Comparison of ENCODE assay signal across 30 cellular contexts in genomic region chr19:474126-475078, GRCh38. TPM values are rescaled to one million over a fixed set of nuclear protein-coding genes. Genes with fewer than 3 reads are reported as not detected.
DNase-seq lines count a peak whose midpoint lies in the region; ATAC-seq, FAIRE-seq and TF ChIP-seq lines count a peak whose summit lies in the region.
"Had no signal": no experiment of that assay in that cellular context is flagged by ENCODE, and none has a peak within 500 bp of the region (broad histone marks: within the 10 kb centered on the region; RNA-seq: fewer than 3 reads in every experiment).

No MANE protein-coding gene starts in this region.

- H3K4me3 ChIP-seq in K562 (no peak overlapping the region), heart right ventricle (peak overlapping the region in 8 of 10 donors; percentile 0 to 34 (median 20))
- H3K4me3 ChIP-seq: GM23248, SJCRH30, skin epidermis, thoracic aorta had no signal

- TF ChIP-seq CTCF in K562 (IDR thresholded peaks at IDR 0.05 in 2 of 3, conservative IDR thresholded peaks at IDR 0.05 in 1 of 3; ENCODE audit: insufficient read depth in 2 of 3, low read depth in 1 of 3, low read length in 3 of 3) (no peak), heart right ventricle (IDR thresholded peaks at IDR 0.05) (peak in 2 of 9 donors; percentile 13 to 26)

- H3K36me3 ChIP-seq in K562 (ENCODE audit: control insufficient read depth, insufficient read depth, low read length) (no peaks in the 10 kb centered on the region), heart right ventricle (no peaks in the 10 kb centered on the region)
- H3K36me3 ChIP-seq: SJCRH30, thoracic aorta had no signal

- no peak for TF ChIP-seq RAD21 in K562 (CRISPR knock-in tag; conservative IDR thresholded peaks at IDR 0.05 in 1 of 2, IDR thresholded peaks at IDR 0.05 in 1 of 2)

- no peak for FAIRE-seq in K562 (lab: Jason Lieb, UNC)
- FAIRE-seq: HTR-8/SVneo, kidney, TTC549 had no signal

- in situ Hi-C loops in K562 (cut with MboI), result no loop called here

- H3K27me3 ChIP-seq in K562 (ENCODE audit: control insufficient read depth in 2 of 2, insufficient read depth in 2 of 2, low read length in 2 of 2), result peaks cover 0 to 23% of the 10 kb centered on the region in 2 experiments; a peak in 2 of 5 replicates
- H3K27me3 ChIP-seq in heart right ventricle, result peaks cover 0 to 3% (median 0%) of the 10 kb centered on the region in 7 donors
- H3K27me3 ChIP-seq: SJCRH30 had no signal

- intact Hi-C loops in K562 (cut with micrococcal nuclease), result no loop called here
- intact Hi-C loops in heart right ventricle (cut with DNase I), result loop anchor here in 3 of 10 donors (5.0 to 10.0 kb wide), 3 partner anchors 90 to 100 kb away; a partner anchor contains a TSS

- no peaks in the 10 kb centered on the region for H3K9me3 Mint-ChIP-seq in stimulated activated effector memory CD8-positive, alpha-beta T cell treated with anti-CD3 and anti-CD28 coated beads, Interleukin-12 subunit alpha, Interleukin-12 subunit beta, amount 100 ng/mL, for 72 hours
- H3K9me3 Mint-ChIP-seq: activated naive CD4-positive, alpha-beta T cell treated with anti-CD3 and anti-CD28 coated beads, Interleukin-2, amount 10 ng/mL, durations not matched to agents 7 days and 5 days; activated T-cell treated with anti-CD3 and anti-CD28 coated beads, Interleukin-2, amount 50 U/mL, for 24 hours; CD4-positive, alpha-beta memory T cell; nephron had no signal

- no peaks in the 10 kb centered on the region for H3K9me3 ChIP-seq in K562 (replicated peaks; ENCODE audit: control insufficient read depth, insufficient read depth, low read depth, low read length)
- H3K9me3 ChIP-seq in heart right ventricle, result no peaks in the 10 kb centered on the region
- H3K9me3 ChIP-seq: SJCRH30, thoracic aorta had no signal

- H3K9ac ChIP-seq in K562 (ENCODE audit: insufficient read depth in 1 of 2, low read depth in 2 of 2, low read length in 2 of 2), result peak overlapping the region in 1 of 2 experiments; percentile 26; a peak in 1 of 4 replicates
- H3K9ac ChIP-seq: GM23248 had no signal

- H3K4me3 Mint-ChIP-seq in stimulated activated effector memory CD8-positive, alpha-beta T cell treated with anti-CD3 and anti-CD28 coated beads, Interleukin-12 subunit alpha, Interleukin-12 subunit beta, amount 100 ng/mL, for 72 hours, result no peak overlapping the region
- H3K4me3 Mint-ChIP-seq: activated naive CD4-positive, alpha-beta T cell treated with anti-CD3 and anti-CD28 coated beads, Interleukin-2, amount 10 ng/mL, durations not matched to agents 7 days and 5 days; activated T-cell treated with anti-CD3 and anti-CD28 coated beads, Interleukin-2, amount 50 U/mL, for 24 hours; CD4-positive, alpha-beta memory T cell; nephron; stimulated activated naive B cell treated with anti-CD40 and anti-IgM and Interleukin-4, amounts not matched to agents 10 μg/mL and 1 μg/mL and 100 μg/mL, for 72 hours had no signal

- POLR2A ChIA-PET in K562 (lab: Yijun Ruan, JAX), result interaction anchor here (0.6 kb wide), 2 partner anchors 76 to 132 kb away, joined by 3 read pairs; no protein-coding TSS in a partner anchor

- no peaks in the 10 kb centered on the region for H3K79me2 ChIP-seq in K562 (ENCODE audit: control insufficient read depth, insufficient read depth, low read length)

- H3K9me1 ChIP-seq in K562 (ENCODE audit: control insufficient read depth, insufficient read depth, low read length), result no peaks in the 10 kb centered on the region

- no peaks in the 10 kb centered on the region for H3K4me1 Mint-ChIP-seq in stimulated activated effector memory CD8-positive, alpha-beta T cell treated with anti-CD3 and anti-CD28 coated beads, Interleukin-12 subunit alpha, Interleukin-12 subunit beta, amount 100 ng/mL, for 72 hours
- H3K4me1 Mint-ChIP-seq: activated naive CD4-positive, alpha-beta T cell treated with anti-CD3 and anti-CD28 coated beads, Interleukin-2, amount 10 ng/mL, durations not matched to agents 7 days and 5 days had no signal

- H3K36me3 Mint-ChIP-seq in stimulated activated effector memory CD8-positive, alpha-beta T cell treated with anti-CD3 and anti-CD28 coated beads, Interleukin-12 subunit alpha, Interleukin-12 subunit beta, amount 100 ng/mL, for 72 hours, result no peaks in the 10 kb centered on the region
- H3K36me3 Mint-ChIP-seq: activated naive CD4-positive, alpha-beta T cell treated with anti-CD3 and anti-CD28 coated beads, Interleukin-2, amount 10 ng/mL, durations not matched to agents 7 days and 5 days; CD4-positive, alpha-beta memory T cell had no signal

- H3K4me2 ChIP-seq in K562 (ENCODE audit: insufficient read depth, low read length), result no peak overlapping the region

- H3K4me1 ChIP-seq in K562 (replicated peaks in 1 of 2; ENCODE audit: control insufficient read depth in 2 of 2, insufficient read depth in 2 of 2, low read length in 2 of 2), result peaks cover 0 to 39% of the 10 kb centered on the region in 2 experiments; a peak in 3 of 5 replicates
- peaks cover 0 to 14% (median 8%) of the 10 kb centered on the region in 9 donors for H3K4me1 ChIP-seq in heart right ventricle
- H3K4me1 ChIP-seq: SJCRH30 had no signal

- no peak overlapping the region for H3K27ac Mint-ChIP-seq in stimulated activated effector memory CD8-positive, alpha-beta T cell treated with anti-CD3 and anti-CD28 coated beads, Interleukin-12 subunit alpha, Interleukin-12 subunit beta, amount 100 ng/mL, for 72 hours
- H3K27ac Mint-ChIP-seq: activated naive CD4-positive, alpha-beta T cell treated with anti-CD3 and anti-CD28 coated beads, Interleukin-2, amount 10 ng/mL, durations not matched to agents 7 days and 5 days; activated T-cell treated with anti-CD3 and anti-CD28 coated beads, Interleukin-2, amount 50 U/mL, for 24 hours; CD4-positive, alpha-beta memory T cell; nephron; progenitor cell of endocrine pancreas; stimulated activated naive B cell treated with anti-CD40 and anti-IgM and Interleukin-4, amounts not matched to agents 10 μg/mL and 1 μg/mL and 100 μg/mL, for 72 hours had no signal

- WGBS in K562 (ENCODE audit: insufficient coverage, low coverage, missing lambda C conversion rate), result 36% methylated on average over 46 of the region's 57 CpGs
- 52 to 65% methylated on average over 57 of the region's 57 CpGs for WGBS in heart right ventricle, 2 donors

- CTCF ChIA-PET in K562 (lab: Yijun Ruan, JAX; ENCODE audit: low intra/inter-chr PET ratio), result no interaction called here

- no peak for TF ChIP-seq POLR2A in K562 (conservative IDR thresholded peaks at IDR 0.05)

- no peak overlapping the region for H3K27ac ChIP-seq in K562 (ENCODE audit: extremely low read depth, low read depth, low read length)
- H3K27ac ChIP-seq in heart right ventricle, result peak overlapping the region in 9 of 10 donors; percentile 42 to 85 (median 67)
- H3K27ac ChIP-seq: GM23248, SJCRH30, skin epidermis, thoracic aorta had no signal

- no peaks in the 10 kb centered on the region; the same call in 1 of the 2 replicates for H4K20me1 ChIP-seq in K562 (replicated peaks; ENCODE audit: control insufficient read depth, insufficient read depth, low read length)

- DNase-seq in K562 (ENCODE audit: extremely low read depth in 1 of 4, low spot score in 3 of 4), result no peak
- DNase-seq in heart right ventricle, result peak; percentile 32 to 61
- peak; percentile 18 to 46 for DNase-seq in lung microvascular endothelial cell (ENCODE audit: low read depth in 2 of 2)
- no peak for DNase-seq in stimulated activated effector memory CD8-positive, alpha-beta T cell treated with anti-CD3 and anti-CD28 coated beads, Interleukin-12 subunit alpha, Interleukin-12 subunit beta, amount 100 ng/mL, for 72 hours (ENCODE audit: low spot score in 2 of 2)
- DNase-seq in cerebellum (ENCODE audit: low spot score), result no peak
- DNase-seq: activated CD4-positive, CD25-positive, alpha-beta regulatory T cell treated with anti-CD3 and anti-CD28 coated beads, Interleukin-2, amount 50 U/mL, for 72 hours; activated CD8-positive, alpha-beta memory T cell treated with anti-CD3 and anti-CD28 coated beads for 24 hours; activated naive CD4-positive, alpha-beta T cell treated with anti-CD3 and anti-CD28 coated beads, Interleukin-2, amount 10 ng/mL, durations not matched to agents 7 days and 5 days; activated T-cell treated with anti-CD3 and anti-CD28 coated beads, Interleukin-2, amount 50 U/mL, for 24 hours; CD4-positive, alpha-beta memory T cell; central memory CD4-positive, alpha-beta T cell; DMS 273 treated with DMSO at 0.1 percent for 48 hours; foreskin fibroblast; GM23248; kidney; NCI-H1048; NCI-H187; NCI-H82; OCI-M1; SJCRH30; stimulated activated naive B cell treated with anti-CD40 and anti-IgM and Interleukin-4, amounts not matched to agents 10 μg/mL and 1 μg/mL and 100 μg/mL, for 72 hours; T-helper 1 cell had no signal

- no peak overlapping the region for H2AFZ ChIP-seq in K562 (ENCODE audit: low read depth, low read length)
- H2AFZ ChIP-seq: GM23248 had no signal

- no peak for TF ChIP-seq EP300 in K562 (IDR thresholded peaks at IDR 0.05; ENCODE audit: low read length)

- no TSS peak for BruUV-seq in K562 (replicated peaks; lab: Mats Ljungman, UMichigan)

- ATAC-seq in K562 (peak; percentile 39), heart right ventricle (peak; percentile 53 to 90 (median 76)), HG02981 (IDR thresholded peaks at IDR 0.05; ENCODE audit: unreplicated experiment) (no peak), HG02588 (IDR thresholded peaks at IDR 0.05; ENCODE audit: unreplicated experiment) (no peak)
- peak; percentile 38 for ATAC-seq in stimulated activated effector memory CD8-positive, alpha-beta T cell treated with anti-CD3 and anti-CD28 coated beads, Interleukin-12 subunit alpha, Interleukin-12 subunit beta, amount 100 ng/mL, for 72 hours

RNA-seq across cellular contexts. Expression of gene SHC2, which starts 13.6 kb away (rescaled TPM):
- 0.86 and 2.4 TPM in 2 replicates for total RNA-seq in K562 (2011; cell fraction: chromatin; rRNA removed; ENCODE audit: low replicate concordance)
- 1.1 and 1.3 TPM in 2 replicates for total RNA-seq in K562 (2011; cell fraction: nucleolus; rRNA removed)
- 0.88 and 1.6 TPM in 2 replicates for total RNA-seq in K562 (2011; cell fraction: nucleoplasm; rRNA removed)
- total RNA-seq in K562 (2014; rRNA removed) (0.14 TPM in 1 of 2 replicates, not detected in the other), K562 (2014; rRNA removed; fragmentation: Illumina TruSeq; extraction: Trizol) (not detected in 2 replicates), K562 (2015; rRNA removed; fragmentation: Illumina TruSeq; extraction: Trizol) (not detected in 2 replicates), K562 (2021) (0.16 and 0.20 TPM in 2 replicates), heart right ventricle (10 to 100 TPM in 9 of 10 donors, 1 to 10 TPM in 1; 7.7 to 16.3 (median 12.4) TPM), lung microvascular endothelial cell (4.4 and 28.4 TPM in 2 replicates), cerebellum (7.3 TPM)
- polyA plus RNA-seq in K562 (2011; rRNA removed) (0.36 and 1.3 TPM in 2 replicates), K562 (2014; fragmentation: Illumina TruSeq; extraction: Trizol) (not detected in 2 replicates), K562 (2014; fragmentation: Nextera tagmentation; extraction: Ambion mirVana) (not detected), K562 (2014; rRNA removed) (0.15 TPM in 1 of 2 replicates, not detected in the other), heart right ventricle (10 to 100 TPM; 11.2 to 33.5 TPM)
- polyA plus RNA-seq in K562 (2011; cell fraction: cytosol; rRNA removed), result 0.49 and 0.64 TPM in 2 replicates
- 7.4 and 7.9 TPM in 2 replicates for polyA plus RNA-seq in K562 (2011; cell fraction: nucleus; rRNA removed)
- 0.16 and 2.0 TPM in 2 replicates for polyA plus RNA-seq in K562 (2012)
- polyA minus RNA-seq in K562 (2011; rRNA and poly(A)+ RNA removed), result 0.36 and 0.53 TPM in 2 replicates
- polyA minus RNA-seq in K562 (2011; cell fraction: cytosol; rRNA and poly(A)+ RNA removed), result 0.55 and 0.76 TPM in 2 replicates
- 0.89 and 0.94 TPM in 2 replicates for polyA minus RNA-seq in K562 (2011; cell fraction: nucleus; rRNA and poly(A)+ RNA removed)
- total RNA-seq: GM23248 had no signal
- polyA plus RNA-seq: CD4-positive, alpha-beta memory T cell; GM23248 had no signal

RNA-seq across cellular contexts. Expression of gene MADCAM1, which starts 21.9 kb away (rescaled TPM):
- total RNA-seq in K562 (2011; cell fraction: chromatin; rRNA removed; ENCODE audit: low replicate concordance), result not detected in 2 replicates
- 0.79 and 1.0 TPM in 2 replicates for total RNA-seq in K562 (2011; cell fraction: nucleolus; rRNA removed)
- not detected in 2 replicates for total RNA-seq in K562 (2011; cell fraction: nucleoplasm; rRNA removed)
- total RNA-seq in K562 (2014; rRNA removed), result 0.09 and 0.20 TPM in 2 replicates
- not detected in 2 replicates for total RNA-seq in K562 (2014; rRNA removed; fragmentation: Illumina TruSeq; extraction: Trizol)
- not detected in 2 replicates for total RNA-seq in K562 (2015; rRNA removed; fragmentation: Illumina TruSeq; extraction: Trizol)
- total RNA-seq in K562 (2021), result 0.09 TPM in 1 of 2 replicates, not detected in the other
- 0.05 TPM in 1 of 2 replicates, not detected in the other for polyA plus RNA-seq in K562 (2011; rRNA removed)
- polyA plus RNA-seq in K562 (2011; cell fraction: cytosol; rRNA removed), result 0.12 TPM in 1 of 2 replicates, not detected in the other
- 0.18 and 0.40 TPM in 2 replicates for polyA plus RNA-seq in K562 (2011; cell fraction: nucleus; rRNA removed)
- polyA plus RNA-seq in K562 (2012), result 0.27 and 0.82 TPM in 2 replicates
- polyA plus RNA-seq in K562 (2014; fragmentation: Illumina TruSeq; extraction: Trizol), result not detected in 2 replicates
- polyA plus RNA-seq in K562 (2014; fragmentation: Nextera tagmentation; extraction: Ambion mirVana), result not detected
- polyA plus RNA-seq in K562 (2014; rRNA removed), result 0.12 and 0.36 TPM in 2 replicates
- not detected in 2 replicates for polyA minus RNA-seq in K562 (2011; rRNA and poly(A)+ RNA removed)
- not detected in 2 replicates for polyA minus RNA-seq in K562 (2011; cell fraction: cytosol; rRNA and poly(A)+ RNA removed)
- polyA minus RNA-seq in K562 (2011; cell fraction: nucleus; rRNA and poly(A)+ RNA removed), result 0.22 TPM in 1 of 2 replicates, not detected in the other
- under 1 TPM in 9 of 10 donors, not detected in 1; 0.14 to 0.71 (median 0.17) TPM for total RNA-seq in heart right ventricle
- under 1 TPM; 0.09 to 0.80 TPM for polyA plus RNA-seq in heart right ventricle
- total RNA-seq in lung microvascular endothelial cell, result under 0.01 TPM in 1 of 2 replicates, not detected in the other
- total RNA-seq in cerebellum, result 2.7 TPM

RNA-seq across cellular contexts. Expression of gene TPGS1, which starts 32.9 kb away (rescaled TPM):
- 7.0 and 14.9 TPM in 2 replicates for total RNA-seq in K562 (2011; cell fraction: chromatin; rRNA removed; ENCODE audit: low replicate concordance)
- total RNA-seq in K562 (2011; cell fraction: nucleolus; rRNA removed), result 10.1 and 11.5 TPM in 2 replicates
- total RNA-seq in K562 (2011; cell fraction: nucleoplasm; rRNA removed), result 5.3 and 6.3 TPM in 2 replicates
- total RNA-seq in K562 (2014; rRNA removed), result 22.6 and 31.6 TPM in 2 replicates
- total RNA-seq in K562 (2014; rRNA removed; fragmentation: Illumina TruSeq; extraction: Trizol), result 0.32 and 0.47 TPM in 2 replicates
- 1.2 and 2.3 TPM in 2 replicates for total RNA-seq in K562 (2015; rRNA removed; fragmentation: Illumina TruSeq; extraction: Trizol)
- total RNA-seq in K562 (2021), result 13.0 and 15.5 TPM in 2 replicates
- polyA plus RNA-seq in K562 (2011; rRNA removed), result 0.93 and 1.2 TPM in 2 replicates
- 1.9 and 24.8 TPM in 2 replicates for polyA plus RNA-seq in K562 (2011; cell fraction: cytosol; rRNA removed)
- 1.8 and 3.9 TPM in 2 replicates for polyA plus RNA-seq in K562 (2011; cell fraction: nucleus; rRNA removed)
- 5.5 and 10.3 TPM in 2 replicates for polyA plus RNA-seq in K562 (2012)
- 0.30 and 0.33 TPM in 2 replicates for polyA plus RNA-seq in K562 (2014; fragmentation: Illumina TruSeq; extraction: Trizol)
- polyA plus RNA-seq in K562 (2014; fragmentation: Nextera tagmentation; extraction: Ambion mirVana), result not detected
- 12.2 and 15.0 TPM in 2 replicates for polyA plus RNA-seq in K562 (2014; rRNA removed)
- polyA minus RNA-seq in K562 (2011; rRNA and poly(A)+ RNA removed), result 0.74 and 0.78 TPM in 2 replicates
- 1.6 and 5.0 TPM in 2 replicates for polyA minus RNA-seq in K562 (2011; cell fraction: cytosol; rRNA and poly(A)+ RNA removed)
- polyA minus RNA-seq in K562 (2011; cell fraction: nucleus; rRNA and poly(A)+ RNA removed), result 3.2 and 3.8 TPM in 2 replicates
- total RNA-seq in heart right ventricle, result 10 to 100 TPM in 6 of 10 donors, 1 to 10 TPM in 4; 7.1 to 13.5 (median 10.2) TPM
- 10 to 100 TPM; 22.1 to 22.2 TPM for polyA plus RNA-seq in heart right ventricle
- 26.4 and 29.4 TPM in 2 replicates for total RNA-seq in lung microvascular endothelial cell
- total RNA-seq in cerebellum, result 12.8 TPM

RNA-seq across cellular contexts. Expression of gene CDC34, which starts 57.2 kb away (rescaled TPM):
- 34.1 and 85.3 TPM in 2 replicates for total RNA-seq in K562 (2011; cell fraction: chromatin; rRNA removed; ENCODE audit: low replicate concordance)
- 68.2 and 70.5 TPM in 2 replicates for total RNA-seq in K562 (2011; cell fraction: nucleolus; rRNA removed)
- 40.9 and 50.4 TPM in 2 replicates for total RNA-seq in K562 (2011; cell fraction: nucleoplasm; rRNA removed)
- total RNA-seq in K562 (2014; rRNA removed) (203 and 207 TPM in 2 replicates), K562 (2014; rRNA removed; fragmentation: Illumina TruSeq; extraction: Trizol) (33.0 and 36.2 TPM in 2 replicates), K562 (2015; rRNA removed; fragmentation: Illumina TruSeq; extraction: Trizol) (65.5 and 75.7 TPM in 2 replicates), K562 (2021) (125 and 130 TPM in 2 replicates), heart right ventricle (100 to 1,000 TPM in 2 of 10 donors, 10 to 100 TPM in 8; 70.2 to 116 (median 76.7) TPM), lung microvascular endothelial cell (74.3 and 89.3 TPM in 2 replicates), cerebellum (35.7 TPM)
- polyA plus RNA-seq in K562 (2011; rRNA removed) (82.7 and 103 TPM in 2 replicates), K562 (2014; fragmentation: Illumina TruSeq; extraction: Trizol) (55.7 and 88.4 TPM in 2 replicates), K562 (2014; fragmentation: Nextera tagmentation; extraction: Ambion mirVana) (1 to 10 TPM in 1 of 2 experiments, under 1 TPM in 1; 0.80 to 1.0 TPM), K562 (2014; rRNA removed) (125 and 142 TPM in 2 replicates), heart right ventricle (100 to 1,000 TPM; 120 to 162 TPM)
- 89.6 and 173 TPM in 2 replicates for polyA plus RNA-seq in K562 (2011; cell fraction: cytosol; rRNA removed)
- polyA plus RNA-seq in K562 (2011; cell fraction: nucleus; rRNA removed), result 83.8 and 124 TPM in 2 replicates
- 72.7 and 83.2 TPM in 2 replicates for polyA plus RNA-seq in K562 (2012)
- 16.2 and 28.5 TPM in 2 replicates for polyA minus RNA-seq in K562 (2011; rRNA and poly(A)+ RNA removed)
- polyA minus RNA-seq in K562 (2011; cell fraction: cytosol; rRNA and poly(A)+ RNA removed), result 36.4 and 44.9 TPM in 2 replicates
- polyA minus RNA-seq in K562 (2011; cell fraction: nucleus; rRNA and poly(A)+ RNA removed), result 18.4 and 20.5 TPM in 2 replicates

Comparison
In these comparisons a context has a peak if more than half of its experiments do, and no peak if none do; other contexts are left out.
1. ATAC-seq: peak in K562 (single experiment), heart right ventricle (8 of 8) and stimulated activated effector memory CD8-positive, alpha-beta T cell treated with anti-CD3 and anti-CD28 coated beads, Interleukin-12 subunit alpha, Interleukin-12 subunit beta, amount 100 ng/mL, for 72 hours (single experiment); none in HG02981 (single experiment) and HG02588 (single experiment).
2. DNase-seq: peak in heart right ventricle (2 of 2) and lung microvascular endothelial cell (2 of 2); none in K562 (0 of 4), stimulated activated effector memory CD8-positive, alpha-beta T cell treated with anti-CD3 and anti-CD28 coated beads, Interleukin-12 subunit alpha, Interleukin-12 subunit beta, amount 100 ng/mL, for 72 hours (0 of 2) and cerebellum (single experiment).